1 cellular context compared by ENCODE assay signal in genomic region chr21:44012474-44013379, GRCh38.
TF ChIP-seq lines count a peak whose summit lies in the region.

No MANE protein-coding gene starts in this region.

TF ChIP-seq in K562, 482 proteins besides CTCF, POLR2A, EP300 and RAD21 (continued from another document and continues in another):
- TF ChIP-seq, protein P1, sequence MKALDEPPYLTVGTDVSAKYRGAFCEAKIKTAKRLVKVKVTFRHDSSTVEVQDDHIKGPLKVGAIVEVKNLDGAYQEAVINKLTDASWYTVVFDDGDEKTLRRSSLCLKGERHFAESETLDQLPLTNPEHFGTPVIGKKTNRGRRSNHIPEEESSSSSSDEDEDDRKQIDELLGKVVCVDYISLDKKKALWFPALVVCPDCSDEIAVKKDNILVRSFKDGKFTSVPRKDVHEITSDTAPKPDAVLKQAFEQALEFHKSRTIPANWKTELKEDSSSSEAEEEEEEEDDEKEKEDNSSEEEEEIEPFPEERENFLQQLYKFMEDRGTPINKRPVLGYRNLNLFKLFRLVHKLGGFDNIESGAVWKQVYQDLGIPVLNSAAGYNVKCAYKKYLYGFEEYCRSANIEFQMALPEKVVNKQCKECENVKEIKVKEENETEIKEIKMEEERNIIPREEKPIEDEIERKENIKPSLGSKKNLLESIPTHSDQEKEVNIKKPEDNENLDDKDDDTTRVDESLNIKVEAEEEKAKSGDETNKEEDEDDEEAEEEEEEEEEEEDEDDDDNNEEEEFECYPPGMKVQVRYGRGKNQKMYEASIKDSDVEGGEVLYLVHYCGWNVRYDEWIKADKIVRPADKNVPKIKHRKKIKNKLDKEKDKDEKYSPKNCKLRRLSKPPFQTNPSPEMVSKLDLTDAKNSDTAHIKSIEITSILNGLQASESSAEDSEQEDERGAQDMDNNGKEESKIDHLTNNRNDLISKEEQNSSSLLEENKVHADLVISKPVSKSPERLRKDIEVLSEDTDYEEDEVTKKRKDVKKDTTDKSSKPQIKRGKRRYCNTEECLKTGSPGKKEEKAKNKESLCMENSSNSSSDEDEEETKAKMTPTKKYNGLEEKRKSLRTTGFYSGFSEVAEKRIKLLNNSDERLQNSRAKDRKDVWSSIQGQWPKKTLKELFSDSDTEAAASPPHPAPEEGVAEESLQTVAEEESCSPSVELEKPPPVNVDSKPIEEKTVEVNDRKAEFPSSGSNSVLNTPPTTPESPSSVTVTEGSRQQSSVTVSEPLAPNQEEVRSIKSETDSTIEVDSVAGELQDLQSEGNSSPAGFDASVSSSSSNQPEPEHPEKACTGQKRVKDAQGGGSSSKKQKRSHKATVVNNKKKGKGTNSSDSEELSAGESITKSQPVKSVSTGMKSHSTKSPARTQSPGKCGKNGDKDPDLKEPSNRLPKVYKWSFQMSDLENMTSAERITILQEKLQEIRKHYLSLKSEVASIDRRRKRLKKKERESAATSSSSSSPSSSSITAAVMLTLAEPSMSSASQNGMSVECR (CRISPR knock-in tag; IDR thresholded peaks at IDR 0.05): no peak; the same call in 1 of the 2 replicates
- TF ChIP-seq KAT7 (CRISPR knock-in tag; IDR thresholded peaks at IDR 0.05; ENCODE audit: borderline replicate concordance) (no peak; the same call in 1 of the 2 replicates), FUS (optimal IDR thresholded peaks at IDR 0.05; ENCODE audit: low read depth, low read length) (no peak), NBN (IDR thresholded peaks at IDR 0.05; ENCODE audit: low read depth) (no peak), ZNF668 (CRISPR knock-in tag; IDR thresholded peaks at IDR 0.05) (no peak), RNF2 (IDR thresholded peaks at IDR 0.05) (no peak), ARID3A (IDR thresholded peaks at IDR 0.05; ENCODE audit: borderline replicate concordance, low read depth, low read length) (peak; percentile 7; the same call in 1 of the 2 replicates), TCFL5 (CRISPR knock-in tag; conservative IDR thresholded peaks at IDR 0.05) (no peak), BRD9 (IDR thresholded peaks at IDR 0.05; ENCODE audit: low read depth, partially characterized antibody) (no peak), TAF15 (IDR thresholded peaks at IDR 0.05; ENCODE audit: low read depth, low read length) (no peak), RAD51 (IDR thresholded peaks at IDR 0.05; ENCODE audit: borderline replicate concordance, low read depth) (no peak), ARID1B (IDR thresholded peaks at IDR 0.05) (no peak), CUX1 (CRISPR knock-in tag; IDR thresholded peaks at IDR 0.05) (no peak), MEF2A (IDR thresholded peaks at IDR 0.05; ENCODE audit: control insufficient read depth, low read depth, low read length) (no peak), SMARCA5 (IDR thresholded peaks at IDR 0.05) (0 out of 2 replicates have a peak, but pooled peaks have one; percentile 13), CHD4 (IDR thresholded peaks at IDR 0.05; ENCODE audit: insufficient read depth, insufficient replicate concordance, low read depth, low read length, poor library complexity, severe bottlenecking) (no peak), NFYB (IDR thresholded peaks at IDR 0.05; ENCODE audit: extremely low read depth, insufficient read length) (no peak), USF2 (CRISPR knock-in tag; IDR thresholded peaks at IDR 0.05) (no peak), ZFP91 (CRISPR knock-in tag; IDR thresholded peaks at IDR 0.05) (no peak), ZNF699 (CRISPR knock-in tag; IDR thresholded peaks at IDR 0.05; ENCODE audit: insufficient replicate concordance) (no peak), SRSF7 (optimal IDR thresholded peaks at IDR 0.05; ENCODE audit: low read depth, low read length) (no peak), IRF2 (CRISPR knock-in tag; IDR thresholded peaks at IDR 0.05) (no peak), RFX7 (CRISPR knock-in tag; IDR thresholded peaks at IDR 0.05) (no peak), E2F6 (IDR thresholded peaks at IDR 0.05; ENCODE audit: borderline replicate concordance in 1 of 2, extremely low read depth in 1 of 2, insufficient read depth in 1 of 2, insufficient read length in 1 of 2, low read depth in 1 of 2, low read length in 1 of 2, poor library complexity in 1 of 2, severe bottlenecking in 1 of 2) (peak; percentile 47 to 74)
- TF ChIP-seq, protein P2, sequence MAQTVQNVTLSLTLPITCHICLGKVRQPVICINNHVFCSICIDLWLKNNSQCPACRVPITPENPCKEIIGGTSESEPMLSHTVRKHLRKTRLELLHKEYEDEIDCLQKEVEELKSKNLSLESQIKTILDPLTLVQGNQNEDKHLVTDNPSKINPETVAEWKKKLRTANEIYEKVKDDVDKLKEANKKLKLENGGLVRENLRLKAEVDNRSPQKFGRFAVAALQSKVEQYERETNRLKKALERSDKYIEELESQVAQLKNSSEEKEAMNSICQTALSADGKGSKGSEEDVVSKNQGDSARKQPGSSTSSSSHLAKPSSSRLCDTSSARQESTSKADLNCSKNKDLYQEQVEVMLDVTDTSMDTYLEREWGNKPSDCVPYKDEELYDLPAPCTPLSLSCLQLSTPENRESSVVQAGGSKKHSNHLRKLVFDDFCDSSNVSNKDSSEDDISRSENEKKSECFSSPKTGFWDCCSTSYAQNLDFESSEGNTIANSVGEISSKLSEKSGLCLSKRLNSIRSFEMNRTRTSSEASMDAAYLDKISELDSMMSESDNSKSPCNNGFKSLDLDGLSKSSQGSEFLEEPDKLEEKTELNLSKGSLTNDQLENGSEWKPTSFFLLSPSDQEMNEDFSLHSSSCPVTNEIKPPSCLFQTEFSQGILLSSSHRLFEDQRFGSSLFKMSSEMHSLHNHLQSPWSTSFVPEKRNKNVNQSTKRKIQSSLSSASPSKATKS (CRISPR knock-in tag; IDR thresholded peaks at IDR 0.05): no peak
- TF ChIP-seq, protein P3, sequence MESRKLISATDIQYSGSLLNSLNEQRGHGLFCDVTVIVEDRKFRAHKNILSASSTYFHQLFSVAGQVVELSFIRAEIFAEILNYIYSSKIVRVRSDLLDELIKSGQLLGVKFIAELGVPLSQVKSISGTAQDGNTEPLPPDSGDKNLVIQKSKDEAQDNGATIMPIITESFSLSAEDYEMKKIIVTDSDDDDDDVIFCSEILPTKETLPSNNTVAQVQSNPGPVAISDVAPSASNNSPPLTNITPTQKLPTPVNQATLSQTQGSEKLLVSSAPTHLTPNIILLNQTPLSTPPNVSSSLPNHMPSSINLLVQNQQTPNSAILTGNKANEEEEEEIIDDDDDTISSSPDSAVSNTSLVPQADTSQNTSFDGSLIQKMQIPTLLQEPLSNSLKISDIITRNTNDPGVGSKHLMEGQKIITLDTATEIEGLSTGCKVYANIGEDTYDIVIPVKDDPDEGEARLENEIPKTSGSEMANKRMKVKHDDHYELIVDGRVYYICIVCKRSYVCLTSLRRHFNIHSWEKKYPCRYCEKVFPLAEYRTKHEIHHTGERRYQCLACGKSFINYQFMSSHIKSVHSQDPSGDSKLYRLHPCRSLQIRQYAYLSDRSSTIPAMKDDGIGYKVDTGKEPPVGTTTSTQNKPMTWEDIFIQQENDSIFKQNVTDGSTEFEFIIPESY (CRISPR knock-in tag; IDR thresholded peaks at IDR 0.05): no peak
- TF ChIP-seq, protein P4, sequence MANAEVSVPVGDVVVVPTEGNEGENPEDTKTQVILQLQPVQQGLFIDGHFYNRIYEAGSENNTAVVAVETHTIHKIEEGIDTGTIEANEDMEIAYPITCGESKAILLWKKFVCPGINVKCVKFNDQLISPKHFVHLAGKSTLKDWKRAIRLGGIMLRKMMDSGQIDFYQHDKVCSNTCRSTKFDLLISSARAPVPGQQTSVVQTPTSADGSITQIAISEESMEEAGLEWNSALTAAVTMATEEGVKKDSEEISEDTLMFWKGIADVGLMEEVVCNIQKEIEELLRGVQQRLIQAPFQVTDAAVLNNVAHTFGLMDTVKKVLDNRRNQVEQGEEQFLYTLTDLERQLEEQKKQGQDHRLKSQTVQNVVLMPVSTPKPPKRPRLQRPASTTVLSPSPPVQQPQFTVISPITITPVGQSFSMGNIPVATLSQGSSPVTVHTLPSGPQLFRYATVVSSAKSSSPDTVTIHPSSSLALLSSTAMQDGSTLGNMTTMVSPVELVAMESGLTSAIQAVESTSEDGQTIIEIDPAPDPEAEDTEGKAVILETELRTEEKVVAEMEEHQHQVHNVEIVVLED (CRISPR knock-in tag; IDR thresholded peaks at IDR 0.05): no peak; the same call in 1 of the 2 replicates
- TF ChIP-seq, protein P5, sequence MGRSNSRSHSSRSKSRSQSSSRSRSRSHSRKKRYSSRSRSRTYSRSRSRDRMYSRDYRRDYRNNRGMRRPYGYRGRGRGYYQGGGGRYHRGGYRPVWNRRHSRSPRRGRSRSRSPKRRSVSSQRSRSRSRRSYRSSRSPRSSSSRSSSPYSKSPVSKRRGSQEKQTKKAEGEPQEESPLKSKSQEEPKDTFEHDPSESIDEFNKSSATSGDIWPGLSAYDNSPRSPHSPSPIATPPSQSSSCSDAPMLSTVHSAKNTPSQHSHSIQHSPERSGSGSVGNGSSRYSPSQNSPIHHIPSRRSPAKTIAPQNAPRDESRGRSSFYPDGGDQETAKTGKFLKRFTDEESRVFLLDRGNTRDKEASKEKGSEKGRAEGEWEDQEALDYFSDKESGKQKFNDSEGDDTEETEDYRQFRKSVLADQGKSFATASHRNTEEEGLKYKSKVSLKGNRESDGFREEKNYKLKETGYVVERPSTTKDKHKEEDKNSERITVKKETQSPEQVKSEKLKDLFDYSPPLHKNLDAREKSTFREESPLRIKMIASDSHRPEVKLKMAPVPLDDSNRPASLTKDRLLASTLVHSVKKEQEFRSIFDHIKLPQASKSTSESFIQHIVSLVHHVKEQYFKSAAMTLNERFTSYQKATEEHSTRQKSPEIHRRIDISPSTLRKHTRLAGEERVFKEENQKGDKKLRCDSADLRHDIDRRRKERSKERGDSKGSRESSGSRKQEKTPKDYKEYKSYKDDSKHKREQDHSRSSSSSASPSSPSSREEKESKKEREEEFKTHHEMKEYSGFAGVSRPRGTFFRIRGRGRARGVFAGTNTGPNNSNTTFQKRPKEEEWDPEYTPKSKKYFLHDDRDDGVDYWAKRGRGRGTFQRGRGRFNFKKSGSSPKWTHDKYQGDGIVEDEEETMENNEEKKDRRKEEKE (IDR thresholded peaks at IDR 0.05; ENCODE audit: borderline replicate concordance in 1 of 2, control insufficient read depth in 1 of 2, low read depth in 2 of 2, low read length in 1 of 2): no peak
